8 cellular contexts compared by ENCODE assay signal in the genomic region with DNA sequence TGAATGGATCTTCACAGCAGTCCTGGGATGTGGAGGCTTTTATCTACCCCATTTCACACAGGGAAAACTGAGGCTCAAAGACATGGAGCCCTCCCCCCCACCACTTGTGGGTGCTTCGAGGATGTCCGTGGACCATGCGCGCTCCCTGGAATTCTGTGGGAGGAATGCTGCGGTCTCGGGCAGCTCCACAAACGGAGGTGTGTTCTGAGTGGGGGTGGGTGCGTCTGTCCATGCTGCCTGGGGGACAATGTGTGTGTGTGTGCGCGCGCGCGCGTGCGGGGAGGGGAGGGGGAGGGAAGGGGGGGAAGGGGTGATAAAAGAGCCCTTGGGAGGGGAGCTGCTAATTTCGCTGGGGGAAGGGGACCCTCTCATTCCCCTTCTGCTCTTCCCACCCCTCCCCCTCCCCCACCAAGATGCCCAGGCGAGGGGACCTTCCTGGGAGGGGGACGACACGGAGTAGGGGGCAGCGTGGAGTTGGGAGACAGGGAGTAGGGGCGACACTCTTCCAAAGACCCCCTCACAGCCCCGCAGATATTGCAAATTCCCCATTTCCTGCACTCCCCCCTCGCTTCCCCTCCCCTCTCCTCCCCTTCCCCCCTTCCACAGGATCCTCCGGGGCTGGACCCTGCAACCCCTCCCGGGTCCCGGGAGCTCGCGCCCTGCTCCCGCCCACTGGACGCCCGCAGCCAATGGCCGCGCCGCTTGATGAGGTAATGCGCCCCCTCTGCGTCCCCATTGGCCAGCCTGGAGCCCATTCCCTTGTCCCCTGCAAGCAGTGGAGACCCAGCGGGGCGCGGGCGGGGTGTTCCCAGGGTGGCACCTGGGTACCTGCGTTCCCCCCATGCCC. TPM values are rescaled to one million over a fixed set of nuclear protein-coding genes. Genes with fewer than 3 reads are reported as not detected.
DNase-seq lines count a peak whose midpoint lies in the region; ATAC-seq, FAIRE-seq and TF ChIP-seq lines count a peak whose summit lies in the region.

No MANE protein-coding gene starts in this region.

- DNase-seq in 8988T = peak; percentile 53
- DNase-seq in GM23248 = peak; percentile 90
- DNase-seq in RCC 7860 (ENCODE audit: low spot score) = peak; percentile 25
- DNase-seq in iPS DF 19.7 (ENCODE audit: low read depth, low spot score) = peak; percentile 48
- DNase-seq in effector memory CD4-positive, alpha-beta T cell = no peak
- DNase-seq in spleen = no peak
- DNase-seq in RKO (ENCODE audit: low spot score) = no peak

- no peaks in the 10 kb centered on the region for H3K79me2 ChIP-seq in GM23248 (ENCODE audit: insufficient read depth)

- WGBS in GM23248 (ENCODE audit: low coverage in 1 of 2, low lambda C conversion rate in 2 of 2, missing lambda C conversion rate in 2 of 2), 2 experiments = 1 to 2% methylated on average over 17 to 41 of the region's 41 CpGs
- 7% methylated on average over 20 to 38 of the region's 41 CpGs for WGBS in spleen, 5 donors

- H2AFZ ChIP-seq in GM23248 = peak overlapping the region; percentile 63

- H3K9ac ChIP-seq in GM23248 = peak overlapping the region; percentile 53

- no peaks in the 10 kb centered on the region for H4K20me1 ChIP-seq in GM23248 (ENCODE audit: insufficient read depth)

- H3K4me2 ChIP-seq in GM23248 (ENCODE audit: unreplicated experiment) = peak overlapping the region; percentile 83

- in situ Hi-C loops in GM23248 (cut with MboI) = no loop called here

- H3K4me1 ChIP-seq in GM23248 (ENCODE audit: insufficient read depth) = peaks cover 22% of the 10 kb centered on the region
- H3K4me1 ChIP-seq in effector memory CD4-positive, alpha-beta T cell (ENCODE audit: control insufficient read depth, insufficient read depth, low read length, poor library complexity, severe bottlenecking) = no peaks in the 10 kb centered on the region
- H3K4me1 ChIP-seq in spleen = no peaks in the 10 kb centered on the region

- H3F3A ChIP-seq in GM23248 (ENCODE audit: insufficient read depth) = peaks cover 22% of the 10 kb centered on the region

- no peak for ATAC-seq in GM18511 (IDR thresholded peaks at IDR 0.05; ENCODE audit: unreplicated experiment)

- H3K27me3 ChIP-seq in GM23248 (replicated peaks; ENCODE audit: insufficient read depth) (no peaks in the 10 kb centered on the region), spleen (replicated peaks in 1 of 7) (peaks cover 0 to 67% (median 24%) of the 10 kb centered on the region in 7 donors)
- peaks cover 6% of the 10 kb centered on the region for H3K27me3 ChIP-seq in effector memory CD4-positive, alpha-beta T cell (replicated peaks; ENCODE audit: control insufficient read depth, insufficient read depth, low read length, poor library complexity, severe bottlenecking)

- no peaks in the 10 kb centered on the region for H3K9me2 ChIP-seq in GM23248 (ENCODE audit: insufficient read depth)

- intact Hi-C loops in spleen (cut with DNase I; ENCODE audit: low total_unique reads) = no loop called here

- no peak for TF ChIP-seq POLR2A in spleen (IDR thresholded peaks at IDR 0.05)

- no peak for FAIRE-seq in RCC 7860 (lab: Jason Lieb, UNC)

- TF ChIP-seq CTCF in spleen (IDR thresholded peaks at IDR 0.05 in 8 of 11, conservative IDR thresholded peaks at IDR 0.05 in 3 of 11) = no peak

- H3K4me3 ChIP-seq in GM23248 = peak overlapping the region; percentile 67
- H3K4me3 ChIP-seq in effector memory CD4-positive, alpha-beta T cell (ENCODE audit: insufficient read depth, low read depth, low read length, poor library complexity, severe bottlenecking) = no peak overlapping the region
- H3K4me3 ChIP-seq in spleen = no peak overlapping the region

- H3K36me3 ChIP-seq in GM23248 (ENCODE audit: low read depth) (no peaks in the 10 kb centered on the region), spleen (no peaks in the 10 kb centered on the region)
- H3K36me3 ChIP-seq in effector memory CD4-positive, alpha-beta T cell (ENCODE audit: control insufficient read depth, insufficient read depth, low read length) = no peaks in the 10 kb centered on the region

- H3K27ac ChIP-seq in GM23248 (peak overlapping the region; percentile 69), spleen (no peak overlapping the region)
- H3K27ac ChIP-seq in effector memory CD4-positive, alpha-beta T cell (ENCODE audit: insufficient read depth, low read length, poor library complexity, severe bottlenecking) = no peak overlapping the region

- H3K9me3 ChIP-seq in GM23248 (ENCODE audit: low read depth) (no peaks in the 10 kb centered on the region), spleen (peaks cover 0 to 8% (median 0%) of the 10 kb centered on the region in 8 donors)
- H3K9me3 ChIP-seq in effector memory CD4-positive, alpha-beta T cell (ENCODE audit: control insufficient read depth, low read length) = no peaks in the 10 kb centered on the region

RNA-seq across cellular contexts. Expression of gene ZNRF4, which starts 18.9 kb away (rescaled TPM):
- total RNA-seq in GM23248 (2014; rRNA removed; shearing (Covaris generic)) = not detected in 2 replicates
- not detected in 2 replicates for polyA plus RNA-seq in GM23248 (2016; fragmentation: Nextera tagmentation; extraction: Ambion mirVana)
- not detected for total RNA-seq in spleen
- not detected for polyA plus RNA-seq in spleen

Comparison
In these comparisons a context has a peak if more than half of its experiments do, and no peak if none do; other contexts are left out.
1. DNase-seq: peak in 8988T (single experiment), GM23248 (single experiment), RCC 7860 (single experiment) and iPS DF 19.7 (single experiment); none in effector memory CD4-positive, alpha-beta T cell (0 of 3), spleen (single experiment) and RKO (single experiment).